Comparison of ENCODE assay signal across 2 cellular contexts in the genomic region with DNA sequence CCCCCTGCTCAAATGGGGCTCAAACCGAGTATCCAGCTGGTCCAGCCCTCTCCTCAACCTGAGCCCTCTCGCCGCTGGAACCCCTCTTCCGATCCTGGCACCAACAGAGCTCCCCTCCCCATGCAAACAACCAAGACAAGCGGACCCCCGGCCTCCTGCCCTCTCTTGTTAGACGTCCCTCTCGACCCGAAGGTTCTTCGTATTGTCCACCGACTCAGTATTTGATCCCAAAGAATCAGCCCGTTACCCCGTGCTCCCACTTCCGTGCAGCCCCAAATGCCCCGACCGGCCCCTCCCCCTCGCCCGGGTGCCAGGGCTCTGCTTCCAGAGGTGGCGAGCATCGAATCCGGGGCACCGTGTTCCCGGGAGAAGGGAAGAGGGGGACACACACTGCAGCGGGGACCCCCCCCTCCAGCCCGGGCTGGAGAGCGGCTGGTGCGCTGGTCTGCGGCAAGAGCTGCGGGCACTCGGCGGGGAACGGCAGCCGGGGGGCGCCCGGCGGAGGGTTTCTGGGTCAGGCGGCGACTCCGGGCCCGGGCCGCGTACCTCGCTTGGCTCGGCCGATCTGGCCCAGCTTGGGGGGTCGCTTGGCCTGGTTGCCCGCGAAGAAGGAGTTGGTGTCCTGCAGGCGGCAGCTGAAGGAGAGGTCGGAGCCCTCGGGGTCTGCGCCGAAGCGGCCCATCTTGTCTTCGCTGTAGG.
A peak's percentile ranks its signal among the peaks of the same experiment; 100 is the strongest.
TF ChIP-seq lines count a peak whose summit lies in the region.

No MANE protein-coding gene starts in this region.

TF ChIP-seq in GM12878, 131 proteins besides CTCF, POLR2A, EP300 and RAD21:
- peak; percentile 94 for TF ChIP-seq SUZ12 (IDR thresholded peaks at IDR 0.05; ENCODE audit: unreplicated experiment)
- TF ChIP-seq FOS (IDR thresholded peaks at IDR 0.05; ENCODE audit: borderline replicate concordance, extremely low read depth, insufficient read length): no peak
- TF ChIP-seq GATAD2B (conservative IDR thresholded peaks at IDR 0.05; ENCODE audit: low read depth): 0 out of 2 replicates have a peak, but pooled peaks have one; percentile 32
- TF ChIP-seq, protein P1, sequence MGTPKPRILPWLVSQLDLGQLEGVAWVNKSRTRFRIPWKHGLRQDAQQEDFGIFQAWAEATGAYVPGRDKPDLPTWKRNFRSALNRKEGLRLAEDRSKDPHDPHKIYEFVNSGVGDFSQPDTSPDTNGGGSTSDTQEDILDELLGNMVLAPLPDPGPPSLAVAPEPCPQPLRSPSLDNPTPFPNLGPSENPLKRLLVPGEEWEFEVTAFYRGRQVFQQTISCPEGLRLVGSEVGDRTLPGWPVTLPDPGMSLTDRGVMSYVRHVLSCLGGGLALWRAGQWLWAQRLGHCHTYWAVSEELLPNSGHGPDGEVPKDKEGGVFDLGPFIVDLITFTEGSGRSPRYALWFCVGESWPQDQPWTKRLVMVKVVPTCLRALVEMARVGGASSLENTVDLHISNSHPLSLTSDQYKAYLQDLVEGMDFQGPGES (IDR thresholded peaks at IDR 0.05): no peak

TF ChIP-seq in GM12891, 5 proteins besides CTCF, POLR2A, EP300 and RAD21:
- TF ChIP-seq PAX5 (IDR thresholded peaks at IDR 0.05; ENCODE audit: insufficient read depth, low read length, severe bottlenecking): no peak
